1 cellular context compared by ENCODE assay signal in the genomic region with DNA sequence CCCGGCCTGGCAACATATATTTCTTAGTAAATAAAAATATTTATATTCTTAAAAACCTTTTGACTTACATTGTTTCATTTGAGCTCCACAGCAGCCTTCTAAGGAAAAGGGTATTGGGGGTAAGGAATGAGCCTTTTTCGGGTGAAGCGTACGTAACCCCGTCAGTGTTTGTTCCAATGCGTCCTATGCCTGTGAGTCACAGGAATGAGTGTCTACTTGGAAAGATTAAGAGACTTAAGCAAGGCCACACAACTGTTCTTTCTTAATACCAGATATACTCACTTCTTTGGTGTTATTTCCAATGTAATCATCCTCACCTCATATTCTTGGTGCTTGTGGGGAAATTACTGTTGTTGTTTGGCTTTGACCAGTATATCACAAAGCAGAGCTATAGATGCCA.
TF ChIP-seq lines count a peak whose summit lies in the region.

No MANE protein-coding gene starts in this region.

TF ChIP-seq in IMR-90, 13 proteins besides CTCF, POLR2A, EP300 and RAD21:
- TF ChIP-seq NFE2L2 (IDR thresholded peaks at IDR 0.05; ENCODE audit: low read depth, low read length) (no peak), MAZ (IDR thresholded peaks at IDR 0.05; ENCODE audit: borderline replicate concordance, low read depth, low read length) (no peak), MAFK (IDR thresholded peaks at IDR 0.05; ENCODE audit: low read depth, low read length) (no peak), BHLHE40 (IDR thresholded peaks at IDR 0.05; ENCODE audit: low read depth, low read length) (no peak), MXI1 (IDR thresholded peaks at IDR 0.05; ENCODE audit: borderline replicate concordance, low read depth, low read length) (no peak), CEBPB (IDR thresholded peaks at IDR 0.05; ENCODE audit: low read depth, low read length) (no peak; the same call in 1 of the 2 replicates), RFX5 (IDR thresholded peaks at IDR 0.05; ENCODE audit: low read depth, low read length) (no peak), SMC3 (IDR thresholded peaks at IDR 0.05; ENCODE audit: low read depth, low read length) (no peak), CHD1 (IDR thresholded peaks at IDR 0.05; ENCODE audit: low read depth, low read length) (no peak)
- TF ChIP-seq, protein P1, sequence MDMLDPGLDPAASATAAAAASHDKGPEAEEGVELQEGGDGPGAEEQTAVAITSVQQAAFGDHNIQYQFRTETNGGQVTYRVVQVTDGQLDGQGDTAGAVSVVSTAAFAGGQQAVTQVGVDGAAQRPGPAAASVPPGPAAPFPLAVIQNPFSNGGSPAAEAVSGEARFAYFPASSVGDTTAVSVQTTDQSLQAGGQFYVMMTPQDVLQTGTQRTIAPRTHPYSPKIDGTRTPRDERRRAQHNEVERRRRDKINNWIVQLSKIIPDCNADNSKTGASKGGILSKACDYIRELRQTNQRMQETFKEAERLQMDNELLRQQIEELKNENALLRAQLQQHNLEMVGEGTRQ (IDR thresholded peaks at IDR 0.05; ENCODE audit: low read depth, low read length), result no peak
- TF ChIP-seq, protein P2, sequence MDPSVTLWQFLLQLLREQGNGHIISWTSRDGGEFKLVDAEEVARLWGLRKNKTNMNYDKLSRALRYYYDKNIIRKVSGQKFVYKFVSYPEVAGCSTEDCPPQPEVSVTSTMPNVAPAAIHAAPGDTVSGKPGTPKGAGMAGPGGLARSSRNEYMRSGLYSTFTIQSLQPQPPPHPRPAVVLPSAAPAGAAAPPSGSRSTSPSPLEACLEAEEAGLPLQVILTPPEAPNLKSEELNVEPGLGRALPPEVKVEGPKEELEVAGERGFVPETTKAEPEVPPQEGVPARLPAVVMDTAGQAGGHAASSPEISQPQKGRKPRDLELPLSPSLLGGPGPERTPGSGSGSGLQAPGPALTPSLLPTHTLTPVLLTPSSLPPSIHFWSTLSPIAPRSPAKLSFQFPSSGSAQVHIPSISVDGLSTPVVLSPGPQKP (IDR thresholded peaks at IDR 0.05; ENCODE audit: borderline replicate concordance, low read depth, low read length), result no peak
